ENCODE assay signal across 8 cellular contexts in genomic region chr3:120743556-120744195, GRCh38. TPM values are rescaled to one million over a fixed set of nuclear protein-coding genes. Genes with fewer than 3 reads are reported as not detected.
A peak's percentile ranks its signal among the peaks of the same experiment; 100 is the strongest.
DNase-seq lines count a peak whose midpoint lies in the region; ATAC-seq and TF ChIP-seq lines count a peak whose summit lies in the region.

No MANE protein-coding gene starts in this region.

- POLR2A ChIA-PET in CD4-positive, alpha-beta memory T cell (lab: Charles Lee; ENCODE audit: partially characterized antibody) = interaction anchor here (1.5 to 5.4 kb wide), 8 partner anchors 25 to 1640 kb away, joined by 3 to 66 read pairs (median 10); partner anchors contain the start of genes FAM162A, GSK3B, LRRC58 and MIX23

- H3K9me3 Mint-ChIP-seq in CD4-positive, alpha-beta memory T cell = peaks cover 0 to 2% (median 0%) of the 10 kb centered on the region in 8 donors
- peaks cover 10% of the 10 kb centered on the region for H3K9me3 Mint-ChIP-seq in nephron

- peak overlapping the region; percentile 96 to 99 (median 98) for H3K27ac Mint-ChIP-seq in CD4-positive, alpha-beta memory T cell
- peak overlapping the region; percentile 77 to 88 (median 88) for H3K27ac Mint-ChIP-seq in nephron

- no peak for TF ChIP-seq CTCF in nephron (IDR thresholded peaks at IDR 0.05; ENCODE audit: unreplicated experiment in 3 of 3)

- H3K27me3 ChIP-seq in CD4-positive, alpha-beta memory T cell (ENCODE audit: insufficient read depth, low read length) = no peaks in the 10 kb centered on the region
- H3K27me3 ChIP-seq in duodenal mucosa (ENCODE audit: control insufficient read depth in 1 of 2, insufficient read depth in 2 of 2, low read length in 2 of 2) = no peaks in the 10 kb centered on the region

- peak overlapping the region; percentile 96 to 97 for H3K9ac ChIP-seq in duodenal mucosa (ENCODE audit: low read depth in 1 of 2, low read length in 2 of 2)

- H3K9me3 ChIP-seq in CD4-positive, alpha-beta memory T cell (ENCODE audit: control insufficient read depth in 1 of 2, low read length in 2 of 2) = no peaks in the 10 kb centered on the region
- no peaks in the 10 kb centered on the region for H3K9me3 ChIP-seq in duodenal mucosa (ENCODE audit: control insufficient read depth in 1 of 2, low read length in 2 of 2)

- no peaks in the 10 kb centered on the region for H3K36me3 ChIP-seq in CD4-positive, alpha-beta memory T cell (ENCODE audit: insufficient read depth, low read length)
- no peaks in the 10 kb centered on the region for H3K36me3 ChIP-seq in duodenal mucosa (ENCODE audit: control insufficient read depth in 1 of 2, insufficient read depth in 2 of 2, low read length in 2 of 2)

- H3K4me1 ChIP-seq in CD4-positive, alpha-beta memory T cell (ENCODE audit: insufficient read depth, low read length) = peaks cover 23% of the 10 kb centered on the region
- H3K4me1 ChIP-seq in duodenal mucosa (ENCODE audit: control insufficient read depth in 1 of 2, insufficient read depth in 2 of 2, low read length in 2 of 2) = peaks cover 10 to 11% of the 10 kb centered on the region in 2 donors

- H3K4me1 Mint-ChIP-seq in CD4-positive, alpha-beta memory T cell = peaks cover 21 to 49% (median 39%) of the 10 kb centered on the region in 4 donors
- peaks cover 29% of the 10 kb centered on the region for H3K4me1 Mint-ChIP-seq in nephron

- CTCF ChIA-PET in CD4-positive, alpha-beta memory T cell (lab: Charles Lee; ENCODE audit: partially characterized antibody) = interaction anchor here (0.7 to 2.5 kb wide), 6 partner anchors 24 to 182 kb away, joined by 3 to 10 read pairs (median 4); no protein-coding TSS in a partner anchor

- intact Hi-C loops in CD4-positive, alpha-beta memory T cell (cut with micrococcal nuclease) = loop anchor here (5.0 kb wide), 2 partner anchors 36 to 1066 kb away; partner anchors contain the start of gene COX17

- no peak for DNase-seq in CD4-positive, alpha-beta memory T cell
- DNase-seq in M059J (ENCODE audit: low read depth) (peak; percentile 18), NCI-H2107 treated with DMSO at 0.1 percent for 48 hours (lab: John Stamatoyannopoulos, UW; ENCODE audit: unreplicated experiment) (no peak), DMS79 (lab: John Stamatoyannopoulos, UW) (no peak), A172 (ENCODE audit: low spot score) (no peak)

- H3K36me3 Mint-ChIP-seq in CD4-positive, alpha-beta memory T cell = peaks cover 4 to 10% of the 10 kb centered on the region in 2 donors
- H3K36me3 Mint-ChIP-seq in nephron (ENCODE audit: low read depth) = peaks cover 10% of the 10 kb centered on the region

- no peaks in the 10 kb centered on the region for H3K27me3 Mint-ChIP-seq in CD4-positive, alpha-beta memory T cell
- H3K27me3 Mint-ChIP-seq in nephron (ENCODE audit: low read depth) = no peaks in the 10 kb centered on the region

- peak overlapping the region in 1 of 2 donors; percentile 83 for H3K4me3 ChIP-seq in CD4-positive, alpha-beta memory T cell (ENCODE audit: low read length in 2 of 2)
- H3K4me3 ChIP-seq in duodenal mucosa (ENCODE audit: low read depth in 1 of 2, low read length in 2 of 2) = peak overlapping the region; percentile 96 to 98

- H3K27ac ChIP-seq in CD4-positive, alpha-beta memory T cell (ENCODE audit: low read depth, low read length) = peak overlapping the region; percentile 98
- no peak overlapping the region for H3K27ac ChIP-seq in duodenal mucosa (ENCODE audit: low read depth, low read length)

- peak overlapping the region; percentile 89 to 98 (median 96) for H3K4me3 Mint-ChIP-seq in CD4-positive, alpha-beta memory T cell
- peak overlapping the region; percentile 93 to 94 (median 94) for H3K4me3 Mint-ChIP-seq in nephron

- no peak for ATAC-seq in GM18502 (IDR thresholded peaks at IDR 0.05; ENCODE audit: poor library complexity, unreplicated experiment)

RNA-seq across cellular contexts. Expression of gene GTF2E1, which starts 1.1 kb away (rescaled TPM):
- 10 to 100 TPM; 30.0 to 30.2 TPM for total RNA-seq in CD4-positive, alpha-beta memory T cell
- polyA plus RNA-seq in CD4-positive, alpha-beta memory T cell = 10 to 100 TPM; 15.3 to 16.1 TPM
- 22.4 and 40.3 TPM in 2 replicates for total RNA-seq in M059J (2014; rRNA removed; shearing (Covaris generic))
- total RNA-seq in A172 (2014; rRNA removed; shearing (Covaris generic)) = 20.6 and 30.0 TPM in 2 replicates

RNA-seq across cellular contexts. Expression of gene RABL3, which starts 1.4 kb away (rescaled TPM):
- total RNA-seq in CD4-positive, alpha-beta memory T cell = 10 to 100 TPM; 31.9 to 33.0 TPM
- polyA plus RNA-seq in CD4-positive, alpha-beta memory T cell = 10 to 100 TPM; 34.7 to 37.4 TPM
- 27.9 and 37.7 TPM in 2 replicates for total RNA-seq in M059J (2014; rRNA removed; shearing (Covaris generic))
- 24.4 and 33.5 TPM in 2 replicates for total RNA-seq in A172 (2014; rRNA removed; shearing (Covaris generic))
